Comparison of ENCODE assay signal across 28 cellular contexts in the genomic region with DNA sequence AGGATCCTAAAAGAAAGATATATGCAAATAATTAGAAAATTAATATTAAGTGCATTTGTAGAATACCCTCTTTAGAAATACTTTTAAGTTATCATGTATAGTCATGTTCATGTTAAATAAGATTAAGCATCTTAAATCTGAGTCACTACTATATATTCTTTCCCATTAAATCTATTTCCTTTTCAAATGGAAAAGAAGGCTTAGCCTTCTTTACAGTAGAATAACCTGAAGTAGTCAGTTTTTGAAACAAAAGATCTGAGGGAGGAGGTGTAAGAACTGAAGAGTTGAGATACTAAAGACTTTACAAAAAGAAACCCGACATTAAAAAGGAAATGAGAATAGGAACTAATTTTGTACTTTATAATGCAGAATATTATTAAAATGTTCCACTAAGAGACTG.
"Had no signal": no experiment of that assay in that cellular context is flagged by ENCODE, and none has a peak within 500 bp of the region (broad histone marks: within the 10 kb centered on the region; RNA-seq: fewer than 3 reads in every experiment).

No MANE protein-coding gene starts in this region.

- H3K27me3 Mint-ChIP-seq: stimulated activated memory B cell treated with anti-CD40 and anti-IgM and Interleukin-4, amounts not matched to agents 10 μg/mL and 1 μg/mL and 100 μg/mL, for 72 hours; stimulated activated naive B cell treated with anti-CD40 and anti-IgM and Interleukin-4, amounts not matched to agents 10 μg/mL and 1 μg/mL and 100 μg/mL, for 72 hours; stimulated activated naive CD8-positive, alpha-beta T cell treated with anti-CD3 and anti-CD28 coated beads, Interleukin-15, amount 100 ng/mL, for 72 hours; stimulated activated naive CD8-positive, alpha-beta T cell treated with anti-CD3 and anti-CD28 coated beads, Interleukin-15, Interleukin-2, amounts not matched to agents 100 ng/mL and 50 ng/mL, for 24 hours; type B pancreatic cell had no signal

- H3K27ac Mint-ChIP-seq: stimulated activated effector memory CD8-positive, alpha-beta T cell treated with anti-CD3 and anti-CD28 coated beads, Interleukin-12 subunit alpha, Interleukin-12 subunit beta, amount 100 ng/mL, for 72 hours; stimulated activated memory B cell treated with anti-CD40 and anti-IgM and Interleukin-4, amounts not matched to agents 10 μg/mL and 1 μg/mL and 100 μg/mL, for 72 hours; stimulated activated naive B cell treated with anti-CD40 and anti-IgM and Interleukin-4, amounts not matched to agents 10 μg/mL and 1 μg/mL and 100 μg/mL, for 72 hours; stimulated activated naive CD8-positive, alpha-beta T cell treated with anti-CD3 and anti-CD28 coated beads, Interleukin-15, amount 100 ng/mL, for 72 hours; stimulated activated naive CD8-positive, alpha-beta T cell treated with anti-CD3 and anti-CD28 coated beads, Interleukin-15, Interleukin-2, amounts not matched to agents 100 ng/mL and 50 ng/mL, for 24 hours; type B pancreatic cell had no signal

- H3K4me1 Mint-ChIP-seq: stimulated activated effector memory CD8-positive, alpha-beta T cell treated with anti-CD3 and anti-CD28 coated beads, Interleukin-12 subunit alpha, Interleukin-12 subunit beta, amount 100 ng/mL, for 72 hours; stimulated activated memory B cell treated with anti-CD40 and anti-IgM and Interleukin-4, amounts not matched to agents 10 μg/mL and 1 μg/mL and 100 μg/mL, for 72 hours; stimulated activated naive CD8-positive, alpha-beta T cell treated with anti-CD3 and anti-CD28 coated beads, Interleukin-15, amount 100 ng/mL, for 72 hours had no signal

- H3K27me3 ChIP-seq: stomach, suprapubic skin, testis, thyroid gland, tibial artery, tibial nerve, transverse colon, upper lobe of left lung, upper lobe of right lung, uterus, vagina had no signal

- DNase-seq: stimulated activated CD4-positive, alpha-beta T cell treated with anti-CD3 and anti-CD28 coated beads, Interleukin-2, amount 100 ng/mL, for 48 hours; stimulated activated CD4-positive, alpha-beta T cell treated with anti-CD3 and anti-CD28 coated beads, Interleukin-4, amount 100 ng/mL, for 1 hour; stimulated activated CD4-positive, alpha-beta T cell treated with anti-CD3 and anti-CD28 coated beads, Interleukin-4, amount 100 ng/mL, for 24 hours; stimulated activated CD4-positive, alpha-beta T cell treated with anti-CD3 and anti-CD28 coated beads, Interleukin-4, amount 100 ng/mL, for 4 hours; stimulated activated CD8-positive, alpha-beta memory T cell treated with anti-CD3 and anti-CD28 coated beads, Interleukin-4, amount 100 ng/mL, for 48 hours; stimulated activated naive B cell treated with anti-CD40 and anti-IgM and Interleukin-4, amounts not matched to agents 10 μg/mL and 1 μg/mL and 100 μg/mL, for 72 hours; stimulated activated naive CD4-positive, alpha-beta T cell; stimulated activated naive CD4-positive, alpha-beta T cell treated with Interleukin-2 at 50 U/mL for 16 hours; stimulated activated naive CD8-positive, alpha-beta T cell treated with anti-CD3 and anti-CD28 coated beads, Interleukin-15, amount 100 ng/mL, for 72 hours; stimulated activated naive CD8-positive, alpha-beta T cell treated with anti-CD3 and anti-CD28 coated beads, Interleukin-15, Interleukin-2, amounts not matched to agents 100 U/mL and 50 U/mL, for 24 hours; stomach; substantia nigra; testis; thyroid gland; tibial artery; transverse colon; trophoblast cell; upper lobe of left lung; upper lobe of right lung; uterus had no signal

- H3K4me1 ChIP-seq: stomach, suprapubic skin, testis, thyroid gland, tibial nerve, transverse colon, upper lobe of left lung, upper lobe of right lung, uterus had no signal

- H3K4me3 Mint-ChIP-seq: stimulated activated effector memory CD8-positive, alpha-beta T cell treated with anti-CD3 and anti-CD28 coated beads, Interleukin-12 subunit alpha, Interleukin-12 subunit beta, amount 100 ng/mL, for 72 hours; stimulated activated memory B cell treated with anti-CD40 and anti-IgM and Interleukin-4, amounts not matched to agents 10 μg/mL and 1 μg/mL and 100 μg/mL, for 72 hours; stimulated activated naive B cell treated with anti-CD40 and anti-IgM and Interleukin-4, amounts not matched to agents 10 μg/mL and 1 μg/mL and 100 μg/mL, for 72 hours; stimulated activated naive CD8-positive, alpha-beta T cell treated with anti-CD3 and anti-CD28 coated beads, Interleukin-15, amount 100 ng/mL, for 72 hours; stimulated activated naive CD8-positive, alpha-beta T cell treated with anti-CD3 and anti-CD28 coated beads, Interleukin-15, Interleukin-2, amounts not matched to agents 100 ng/mL and 50 ng/mL, for 24 hours; type B pancreatic cell had no signal

- H3K27ac ChIP-seq: stomach, suprapubic skin, testis, thoracic aorta, thyroid gland, tibial artery, tibial nerve, transverse colon, upper lobe of left lung, upper lobe of right lung, uterus, vagina had no signal

- ATAC-seq: stimulated activated effector memory CD8-positive, alpha-beta T cell treated with anti-CD3 and anti-CD28 coated beads, Interleukin-12 subunit alpha, Interleukin-12 subunit beta, amount 100 ng/mL, for 72 hours; stimulated activated memory B cell treated with anti-CD40 and anti-IgM and Interleukin-4, amounts not matched to agents 10 μg/mL and 1 μg/mL and 100 μg/mL, for 72 hours; stimulated activated naive B cell treated with anti-CD40 and anti-IgM and Interleukin-4, amounts not matched to agents 10 μg/mL and 1 μg/mL and 100 μg/mL, for 72 hours; stimulated activated naive CD8-positive, alpha-beta T cell treated with anti-CD3 and anti-CD28 coated beads, Interleukin-15, amount 100 ng/mL, for 72 hours; stimulated activated naive CD8-positive, alpha-beta T cell treated with anti-CD3 and anti-CD28 coated beads, Interleukin-15, Interleukin-2, amounts not matched to agents 100 U/mL and 50 U/mL, for 24 hours; upper lobe of right lung had no signal

- H3K4me3 ChIP-seq: stomach, suprapubic skin, testis, thoracic aorta, thyroid gland, tibial artery, tibial nerve, transverse colon, upper lobe of left lung, upper lobe of right lung, uterus, vagina had no signal

- H3K9me3 ChIP-seq: testis, thyroid gland had no signal

- H3K36me3 ChIP-seq: thoracic aorta, thyroid gland, uterus had no signal
